In genomic region chr7:128226132-128226980, GRCh38 we compare ENCODE assay signal across 11 cellular contexts. TPM values are rescaled to one million over a fixed set of nuclear protein-coding genes. Genes with fewer than 3 reads are reported as not detected.
"Had no signal": no experiment of that assay in that cellular context is flagged by ENCODE, and none has a peak within 500 bp of the region (broad histone marks: within the 10 kb centered on the region; RNA-seq: fewer than 3 reads in every experiment).

No MANE protein-coding gene starts in this region.

- H3K4me2 ChIP-seq: KMS-11 had no signal

- H3K27ac ChIP-seq: GM23248, HL-60, KMS-11 had no signal

- H3K4me1 ChIP-seq: HAP-1 had no signal

- ATAC-seq: HCT116 had no signal

- DNase-seq: GM23248, GOT3, H7, IMR-90, KBM-7 had no signal

- H2AFZ ChIP-seq: GM23248 had no signal

- H3K36me3 ChIP-seq: HAP-1 had no signal

- H3K9ac ChIP-seq: GM23248, KMS-11 had no signal

- H3K4me3 ChIP-seq: GM23248, HAP-1 had no signal

- H3K9me3 ChIP-seq: HAP-1 had no signal

RNA-seq across cellular contexts. Expression of gene LEP, which starts 14.7 kb away (rescaled TPM):
- total RNA-seq: H4, H7, HT1080, IMR-90 had no signal
- polyA plus RNA-seq: IMR-90 had no signal
